Comparison of ENCODE assay signal across 23 cellular contexts in genomic region chr22:18067121-18067520, GRCh38. TPM values are rescaled to one million over a fixed set of nuclear protein-coding genes. Genes with fewer than 3 reads are reported as not detected.
DNase-seq lines count a peak whose midpoint lies in the region; TF ChIP-seq lines count a peak whose summit lies in the region.
"Had no signal": no experiment of that assay in that cellular context is flagged by ENCODE, and none has a peak within 500 bp of the region (broad histone marks: within the 10 kb centered on the region; RNA-seq: fewer than 3 reads in every experiment).

No MANE protein-coding gene starts in this region.

- H2AFZ ChIP-seq in KMS-11 (ENCODE audit: low read depth) = no peak overlapping the region
- no peak overlapping the region for H2AFZ ChIP-seq in neural progenitor cell (replicated peaks)

- peak overlapping the region; percentile 29; the same call in 1 of the 2 replicates for H3K4me2 ChIP-seq in KMS-11
- H3K4me2 ChIP-seq in neural progenitor cell = no peak overlapping the region
- H3K4me2 ChIP-seq: SK-N-SH had no signal

- 89% methylated on average over 3 of the region's 3 CpGs; no CpG with 5 or more reads in 1 of the 2 donors for WGBS in transverse colon (ENCODE audit: low coverage in 1 of 2), 2 donors

- no peaks in the 10 kb centered on the region for H3K27me3 ChIP-seq in KMS-11 (ENCODE audit: insufficient read depth, low read depth)
- no peaks in the 10 kb centered on the region for H3K27me3 ChIP-seq in ascending aorta
- H3K27me3 ChIP-seq in neural progenitor cell = no peaks in the 10 kb centered on the region
- H3K27me3 ChIP-seq in transverse colon = no peaks in the 10 kb centered on the region
- H3K27me3 ChIP-seq: body of pancreas, MG63, thyroid gland had no signal

- no peaks in the 10 kb centered on the region for H4K20me1 ChIP-seq in KMS-11 (ENCODE audit: insufficient read depth)
- no peaks in the 10 kb centered on the region for H4K20me1 ChIP-seq in neural progenitor cell (ENCODE audit: low read depth)

- no peaks in the 10 kb centered on the region for H3K9me3 ChIP-seq in ascending aorta
- H3K9me3 ChIP-seq in neural progenitor cell (ENCODE audit: low read depth) = no peaks in the 10 kb centered on the region
- H3K9me3 ChIP-seq in transverse colon = no peaks in the 10 kb centered on the region
- H3K9me3 ChIP-seq: body of pancreas, lower lobe of right lung, MG63, SK-N-SH, thyroid gland had no signal

- H3K36me3 ChIP-seq in KMS-11 (ENCODE audit: insufficient read depth) (no peaks in the 10 kb centered on the region), ascending aorta (no peaks in the 10 kb centered on the region), neural progenitor cell (no peaks in the 10 kb centered on the region), transverse colon (no peaks in the 10 kb centered on the region)
- H3K36me3 ChIP-seq: lower lobe of right lung, MG63, thyroid gland had no signal

- H3K27ac ChIP-seq in KMS-11 = peak overlapping the region; percentile 33; the same call in 1 of the 2 replicates
- H3K27ac ChIP-seq in ascending aorta = peak overlapping the region; percentile 85 to 97
- no peak overlapping the region for H3K27ac ChIP-seq in neural progenitor cell
- peak overlapping the region; percentile 74 to 89 (median 78) for H3K27ac ChIP-seq in transverse colon
- no peak overlapping the region for H3K27ac ChIP-seq in caudate nucleus (ENCODE audit: low read depth, low read length)
- H3K27ac ChIP-seq: body of pancreas, lower lobe of right lung, thyroid gland had no signal

- H3K27ac Mint-ChIP-seq in neural progenitor cell = peak overlapping the region; percentile 58
- H3K27ac Mint-ChIP-seq in activated T-cell treated with anti-CD3 and anti-CD28 coated beads, Interleukin-2, amount 50 U/mL, for 24 hours = no peak overlapping the region
- H3K27ac Mint-ChIP-seq: activated CD8-positive, alpha-beta T cell treated with anti-CD3 and anti-CD28 coated beads, Interleukin-2, amount 10 ng/mL, durations not matched to agents 7 days and 5 days; activated naive CD8-positive, alpha-beta T cell; natural killer cell had no signal

- H3K4me1 Mint-ChIP-seq in neural progenitor cell = peaks cover 4% of the 10 kb centered on the region
- no peaks in the 10 kb centered on the region for H3K4me1 Mint-ChIP-seq in activated T-cell treated with anti-CD3 and anti-CD28 coated beads, Interleukin-2, amount 50 U/mL, for 24 hours (ENCODE audit: low read depth)

- H3K36me3 Mint-ChIP-seq in neural progenitor cell = no peaks in the 10 kb centered on the region
- no peaks in the 10 kb centered on the region for H3K36me3 Mint-ChIP-seq in activated T-cell treated with anti-CD3 and anti-CD28 coated beads, Interleukin-2, amount 50 U/mL, for 24 hours (ENCODE audit: low read depth)
- H3K36me3 Mint-ChIP-seq: activated naive CD8-positive, alpha-beta T cell; natural killer cell had no signal

- H3K4me1 ChIP-seq in KMS-11 (ENCODE audit: low read depth, poor library complexity, severe bottlenecking) (peaks cover 25% of the 10 kb centered on the region), ascending aorta (peaks cover 9 to 19% of the 10 kb centered on the region in 2 donors), neural progenitor cell (no peaks in the 10 kb centered on the region), transverse colon (peaks cover 0 to 59% (median 17%) of the 10 kb centered on the region in 4 donors)
- H3K4me1 ChIP-seq: lower lobe of right lung had no signal

- TF ChIP-seq CTCF in KMS-11 (conservative IDR thresholded peaks at IDR 0.05; ENCODE audit: low read depth, low read length) (no peak), ascending aorta (IDR thresholded peaks at IDR 0.05) (no peak), neural progenitor cell (IDR thresholded peaks at IDR 0.05) (no peak), transverse colon (IDR thresholded peaks at IDR 0.05) (no peak)

- in situ Hi-C loops in transverse colon (cut with MboI; ENCODE audit: low pct_ligation_motif_present in 1 of 4, low pct_unique_long_range_greater_than_20kb in 1 of 4, low sequenced_read_pairs in 3 of 4) = no loop called here

- no peak for TF ChIP-seq EP300 in transverse colon (IDR thresholded peaks at IDR 0.05; ENCODE audit: low read depth)

- DNase-seq in ascending aorta (ENCODE audit: low spot score in 2 of 2) (no peak), neural progenitor cell (ENCODE audit: low spot score) (no peak), transverse colon (no peak), caudate nucleus (lab: John Stamatoyannopoulos, UW) (no peak), H4 (ENCODE audit: low spot score) (no peak)
- DNase-seq in activated T-cell treated with anti-CD3 and anti-CD28 coated beads, Interleukin-2, amount 50 U/mL, for 24 hours = no peak
- DNase-seq: activated CD8-positive, alpha-beta T cell treated with anti-CD3 and anti-CD28 coated beads, Interleukin-2, amount 10 ng/mL, durations not matched to agents 7 days and 5 days; activated T-cell treated with anti-CD3 and anti-CD28 coated beads, Interleukin-2, amount 50 U/mL, for 4 hours; AML-193; body of pancreas; Calu3; cortex of kidney; hippocampal formation; lower lobe of right lung; natural killer cell; NCI-H146; NCI-H774; SK-N-SH; T1000; thyroid gland had no signal

- peaks cover 14% of the 10 kb centered on the region for H3K27me3 Mint-ChIP-seq in neural progenitor cell (ENCODE audit: insufficient read depth, low read depth)
- peaks cover 43% of the 10 kb centered on the region for H3K27me3 Mint-ChIP-seq in activated T-cell treated with anti-CD3 and anti-CD28 coated beads, Interleukin-2, amount 50 U/mL, for 24 hours

- H3K4me3 ChIP-seq in KMS-11 (IDR thresholded peaks at IDR 0.05; ENCODE audit: insufficient read depth, low read depth, low read length) = no peak overlapping the region
- no peak overlapping the region for H3K4me3 ChIP-seq in ascending aorta
- H3K4me3 ChIP-seq in neural progenitor cell = no peak overlapping the region
- H3K4me3 ChIP-seq in transverse colon = no peak overlapping the region
- H3K4me3 ChIP-seq: body of pancreas, lower lobe of right lung, MG63, thyroid gland had no signal

- no peak for TF ChIP-seq POLR2A in transverse colon (IDR thresholded peaks at IDR 0.05)

- H3K79me2 ChIP-seq in KMS-11 (ENCODE audit: insufficient read depth, low read depth) (no peaks in the 10 kb centered on the region), neural progenitor cell (ENCODE audit: low read depth) (no peaks in the 10 kb centered on the region)

- H3F3A ChIP-seq in neural progenitor cell (ENCODE audit: low read depth) = no peaks in the 10 kb centered on the region

- no peak overlapping the region for H3K9ac ChIP-seq in KMS-11
- H3K9ac ChIP-seq in neural progenitor cell = no peak overlapping the region
- H3K9ac ChIP-seq: SK-N-SH had no signal

- intact Hi-C loops in ascending aorta (cut with DNase I) = no loop called here
- intact Hi-C loops in transverse colon (cut with DNase I; ENCODE audit: low total_unique reads) = no loop called here

- no peaks in the 10 kb centered on the region for H3K9me3 Mint-ChIP-seq in neural progenitor cell
- no peaks in the 10 kb centered on the region for H3K9me3 Mint-ChIP-seq in activated T-cell treated with anti-CD3 and anti-CD28 coated beads, Interleukin-2, amount 50 U/mL, for 24 hours
- H3K9me3 Mint-ChIP-seq: activated T-cell treated with anti-CD3 and anti-CD28 coated beads, Interleukin-2, amount 50 U/mL, for 4 hours; natural killer cell had no signal

- no peak overlapping the region for H3K4me3 Mint-ChIP-seq in neural progenitor cell
- no peak overlapping the region for H3K4me3 Mint-ChIP-seq in activated T-cell treated with anti-CD3 and anti-CD28 coated beads, Interleukin-2, amount 50 U/mL, for 24 hours
- H3K4me3 Mint-ChIP-seq: activated CD8-positive, alpha-beta T cell treated with anti-CD3 and anti-CD28 coated beads, Interleukin-2, amount 10 ng/mL, durations not matched to agents 7 days and 5 days; activated naive CD8-positive, alpha-beta T cell; activated T-cell treated with anti-CD3 and anti-CD28 coated beads, Interleukin-2, amount 50 U/mL, for 4 hours; natural killer cell had no signal

RNA-seq across cellular contexts. Expression of gene PEX26, which starts 10.7 kb away (rescaled TPM):
- total RNA-seq in ascending aorta = 38.1 TPM
- total RNA-seq in neural progenitor cell (ENCODE audit: low replicate concordance) = 22.9 and 36.6 TPM in 2 replicates
- total RNA-seq in transverse colon = 100 to 1,000 TPM in 2 of 4 donors, 10 to 100 TPM in 2; 46.4 to 211 (median 93.4) TPM
- total RNA-seq in H4 (2014; rRNA removed; shearing (Covaris generic)) = 8.5 and 8.6 TPM in 2 replicates

RNA-seq across cellular contexts. Expression of gene MICAL3, which starts 42.8 kb away (rescaled TPM):
- total RNA-seq in ascending aorta = 36.9 TPM
- total RNA-seq in neural progenitor cell (ENCODE audit: low replicate concordance) = 32.7 and 33.6 TPM in 2 replicates
- 100 to 1,000 TPM in 2 of 4 donors, 10 to 100 TPM in 2; 84.2 to 290 (median 151) TPM for total RNA-seq in transverse colon
- total RNA-seq in H4 (2014; rRNA removed; shearing (Covaris generic)) = 7.0 and 17.3 TPM in 2 replicates

RNA-seq across cellular contexts. Expression of gene TUBA8, which starts 43.5 kb away (rescaled TPM):
- total RNA-seq in ascending aorta (not detected), neural progenitor cell (ENCODE audit: low replicate concordance) (0.09 and 0.39 TPM in 2 replicates), transverse colon (1 to 10 TPM in 3 of 4 donors, not detected in 1; 1.4 to 3.0 (median 2.0) TPM)
- 0.06 TPM in 1 of 2 replicates, not detected in the other for total RNA-seq in H4 (2014; rRNA removed; shearing (Covaris generic))

Comparison
In these comparisons a context has a peak if more than half of its experiments do, and no peak if none do; other contexts are left out.
1. H3K27ac ChIP-seq: peak in KMS-11 (single experiment), ascending aorta (2 of 2) and transverse colon (4 of 4); none in neural progenitor cell (single experiment) and caudate nucleus (single experiment).